11 cellular contexts compared by ENCODE assay signal in the genomic region with DNA sequence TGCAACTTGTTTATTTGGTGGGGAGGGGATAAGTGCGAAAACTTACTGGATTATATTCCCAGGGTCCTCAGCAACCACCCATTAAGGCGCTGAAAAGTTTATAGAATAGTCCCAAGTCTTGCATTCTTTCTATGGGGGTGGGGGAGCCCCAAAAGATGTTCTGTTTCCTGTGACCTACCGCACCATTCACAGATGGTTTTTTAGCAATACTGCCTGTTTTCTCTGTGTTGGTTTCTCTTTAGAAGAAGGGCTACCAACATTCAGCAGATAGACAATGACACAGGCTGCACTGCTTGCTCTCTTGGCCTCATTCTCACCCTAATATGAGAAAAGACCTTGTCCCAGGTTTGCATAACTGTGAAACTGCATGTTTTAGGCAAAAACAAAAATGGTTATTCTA.
DNase-seq lines count a peak whose midpoint lies in the region; ATAC-seq and TF ChIP-seq lines count a peak whose summit lies in the region.
"Had no signal": no experiment of that assay in that cellular context is flagged by ENCODE, and none has a peak within 500 bp of the region (broad histone marks: within the 10 kb centered on the region; RNA-seq: fewer than 3 reads in every experiment).

No MANE protein-coding gene starts in this region.

- WGBS in mesodermal cell (ENCODE audit: insufficient coverage in 2 of 2), 2 experiments: 92 to 100% methylated on average over 1 to 2 of the region's 3 CpGs
- WGBS in testis, 2 donors: 82 to 88% methylated on average over 3 of the region's 3 CpGs

- peaks cover 90% of the 10 kb centered on the region for H3K4me1 ChIP-seq in DOHH2 (ENCODE audit: control insufficient read depth, low read length)
- H3K4me1 ChIP-seq in mesodermal cell (ENCODE audit: control insufficient read depth, insufficient read depth, low read length, poor library complexity, severe bottlenecking): peaks cover 29% of the 10 kb centered on the region
- peaks cover 36% of the 10 kb centered on the region for H3K4me1 ChIP-seq in testis

- no peaks in the 10 kb centered on the region for H3K79me2 ChIP-seq in DOHH2 (ENCODE audit: control insufficient read depth, low read length)

- no peak for TF ChIP-seq CTCF in DOHH2 (IDR thresholded peaks at IDR 0.05; ENCODE audit: low read depth, low read length, poor library complexity, severe bottlenecking)
- no peak for TF ChIP-seq CTCF in testis (IDR thresholded peaks at IDR 0.05)

- no peaks in the 10 kb centered on the region for H3K9me2 ChIP-seq in DOHH2 (replicated peaks; ENCODE audit: control insufficient read depth, low read length)

- intact Hi-C loops in testis (cut with DNase I; ENCODE audit: low total_unique reads): loop anchor here (10.0 kb wide), 2 partner anchors 468 to 548 kb away; partner anchors contain the start of gene SESN3

- ATAC-seq in GM19463 (IDR thresholded peaks at IDR 0.05; ENCODE audit: unreplicated experiment) (peak; percentile 29), SK-N-SH treated with all-trans-retinoic acid at 6 μM for 48 hours (0 out of 3 replicates have a peak, but pooled peaks have one; percentile 8), HG02623 (IDR thresholded peaks at IDR 0.05; ENCODE audit: unreplicated experiment) (no peak), GM21528 (IDR thresholded peaks at IDR 0.05; ENCODE audit: low FRiP score, unreplicated experiment) (no peak), HG02588 (IDR thresholded peaks at IDR 0.05; ENCODE audit: unreplicated experiment) (no peak)

- H3K27me3 ChIP-seq in DOHH2 (ENCODE audit: control insufficient read depth, low read length): no peaks in the 10 kb centered on the region
- no peaks in the 10 kb centered on the region for H3K27me3 ChIP-seq in testis
- H3K27me3 ChIP-seq: BLaER1 had no signal

- H3K27ac ChIP-seq in DOHH2 (ENCODE audit: low read depth, low read length) (peak overlapping the region; percentile 24), mesodermal cell (ENCODE audit: low read depth, low read length, severe bottlenecking) (peak overlapping the region; percentile 30), testis (no peak overlapping the region)
- H3K27ac ChIP-seq: BLaER1 had no signal

- peaks cover 8% of the 10 kb centered on the region; the same call in 1 of the 2 replicates for H3F3A ChIP-seq in DOHH2 (ENCODE audit: control insufficient read depth, insufficient read depth)

- no peaks in the 10 kb centered on the region for H4K20me1 ChIP-seq in DOHH2 (ENCODE audit: control insufficient read depth, insufficient read depth, low read depth, low read length)
- H4K20me1 ChIP-seq: BLaER1 had no signal

- no peak for TF ChIP-seq POLR2A in testis (IDR thresholded peaks at IDR 0.05)

- H3K36me3 ChIP-seq in DOHH2 (ENCODE audit: control insufficient read depth, low read length) (peaks cover 6% of the 10 kb centered on the region; the same call in 1 of the 2 replicates), mesodermal cell (ENCODE audit: control insufficient read depth, insufficient read depth, low read length) (no peaks in the 10 kb centered on the region), testis (ENCODE audit: low read depth, missing control alignments) (no peaks in the 10 kb centered on the region)
- H3K36me3 ChIP-seq: BLaER1 had no signal

- peak overlapping the region; percentile 37 for H3K4me2 ChIP-seq in DOHH2 (ENCODE audit: low read length)
- H3K4me2 ChIP-seq: BLaER1 had no signal

- H3K9me3 ChIP-seq in DOHH2 (ENCODE audit: control insufficient read depth, insufficient read depth, low read length) (no peaks in the 10 kb centered on the region), mesodermal cell (ENCODE audit: control insufficient read depth, low read length) (no peaks in the 10 kb centered on the region), testis (no peaks in the 10 kb centered on the region)
- H3K9me3 ChIP-seq: BLaER1 had no signal

- H3K4me3 ChIP-seq in DOHH2 (ENCODE audit: low read length): peak overlapping the region; percentile 13; the same call in 1 of the 2 replicates
- H3K4me3 ChIP-seq in mesodermal cell (ENCODE audit: extremely low read depth, insufficient read depth, low read length, poor library complexity, severe bottlenecking): no peak overlapping the region
- no peak overlapping the region for H3K4me3 ChIP-seq in testis
- H3K4me3 ChIP-seq: BLaER1 had no signal

- no peak for DNase-seq in testis
- DNase-seq: KBM-7, NCI-H2081 had no signal

TF ChIP-seq in SK-N-SH treated with all-trans-retinoic acid at 6 μM for 48 hours, 23 proteins besides CTCF, POLR2A, EP300 and RAD21:
- no peak for TF ChIP-seq ZNF8 (CRISPR knock-in tag; IDR thresholded peaks at IDR 0.05)
- TF ChIP-seq ARNTL (CRISPR knock-in tag; IDR thresholded peaks at IDR 0.05; ENCODE audit: borderline replicate concordance, low read depth): no peak
- no peak for TF ChIP-seq OSR1 (CRISPR knock-in tag; IDR thresholded peaks at IDR 0.05)
- TF ChIP-seq, protein P1, sequence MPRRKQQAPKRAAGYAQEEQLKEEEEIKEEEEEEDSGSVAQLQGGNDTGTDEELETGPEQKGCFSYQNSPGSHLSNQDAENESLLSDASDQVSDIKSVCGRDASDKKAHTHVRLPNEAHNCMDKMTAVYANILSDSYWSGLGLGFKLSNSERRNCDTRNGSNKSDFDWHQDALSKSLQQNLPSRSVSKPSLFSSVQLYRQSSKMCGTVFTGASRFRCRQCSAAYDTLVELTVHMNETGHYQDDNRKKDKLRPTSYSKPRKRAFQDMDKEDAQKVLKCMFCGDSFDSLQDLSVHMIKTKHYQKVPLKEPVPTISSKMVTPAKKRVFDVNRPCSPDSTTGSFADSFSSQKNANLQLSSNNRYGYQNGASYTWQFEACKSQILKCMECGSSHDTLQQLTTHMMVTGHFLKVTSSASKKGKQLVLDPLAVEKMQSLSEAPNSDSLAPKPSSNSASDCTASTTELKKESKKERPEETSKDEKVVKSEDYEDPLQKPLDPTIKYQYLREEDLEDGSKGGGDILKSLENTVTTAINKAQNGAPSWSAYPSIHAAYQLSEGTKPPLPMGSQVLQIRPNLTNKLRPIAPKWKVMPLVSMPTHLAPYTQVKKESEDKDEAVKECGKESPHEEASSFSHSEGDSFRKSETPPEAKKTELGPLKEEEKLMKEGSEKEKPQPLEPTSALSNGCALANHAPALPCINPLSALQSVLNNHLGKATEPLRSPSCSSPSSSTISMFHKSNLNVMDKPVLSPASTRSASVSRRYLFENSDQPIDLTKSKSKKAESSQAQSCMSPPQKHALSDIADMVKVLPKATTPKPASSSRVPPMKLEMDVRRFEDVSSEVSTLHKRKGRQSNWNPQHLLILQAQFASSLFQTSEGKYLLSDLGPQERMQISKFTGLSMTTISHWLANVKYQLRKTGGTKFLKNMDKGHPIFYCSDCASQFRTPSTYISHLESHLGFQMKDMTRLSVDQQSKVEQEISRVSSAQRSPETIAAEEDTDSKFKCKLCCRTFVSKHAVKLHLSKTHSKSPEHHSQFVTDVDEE (CRISPR knock-in tag; IDR thresholded peaks at IDR 0.05): no peak
- TF ChIP-seq ESRRG (CRISPR knock-in tag; IDR thresholded peaks at IDR 0.05): no peak
- TF ChIP-seq ZFP30 (CRISPR knock-in tag; IDR thresholded peaks at IDR 0.05): no peak
- no peak for TF ChIP-seq TOX (CRISPR knock-in tag; IDR thresholded peaks at IDR 0.05; ENCODE audit: borderline replicate concordance)
- no peak for TF ChIP-seq SNAI2 (CRISPR knock-in tag; IDR thresholded peaks at IDR 0.05)
- no peak for TF ChIP-seq BACH2 (CRISPR knock-in tag; IDR thresholded peaks at IDR 0.05; ENCODE audit: borderline replicate concordance)
- TF ChIP-seq CSDC2 (CRISPR knock-in tag; IDR thresholded peaks at IDR 0.05): no peak

Comparison
In these comparisons a context has a peak if more than half of its experiments do, and no peak if none do; other contexts are left out.
1. H3K27ac ChIP-seq: peak in DOHH2 (single experiment) and mesodermal cell (single experiment); none in testis (0 of 2).
2. ATAC-seq: peak in GM19463 (single experiment) and SK-N-SH treated with all-trans-retinoic acid at 6 μM for 48 hours (single experiment); none in HG02623 (single experiment), GM21528 (single experiment) and HG02588 (single experiment).